Comparison of ENCODE assay signal across 31 cellular contexts in the genomic region with DNA sequence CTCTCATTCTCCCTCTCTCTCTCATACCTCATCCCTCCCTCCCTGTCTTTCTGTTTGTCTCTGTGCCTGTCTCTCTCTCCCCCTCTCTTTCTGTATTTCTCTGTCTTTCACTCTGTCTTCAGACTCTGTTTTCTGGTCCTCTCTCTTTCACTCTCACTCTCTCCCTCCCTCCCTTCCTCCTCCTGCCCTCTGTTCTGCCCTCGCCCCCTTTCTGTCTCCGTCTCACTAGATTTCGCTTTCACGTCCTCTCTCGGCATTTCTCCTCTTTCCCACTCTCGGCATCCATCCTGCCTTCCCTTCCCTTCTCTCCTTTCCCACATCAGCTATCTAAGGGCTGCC.
"Had no signal": no experiment of that assay in that cellular context is flagged by ENCODE, and none has a peak within 500 bp of the region (broad histone marks: within the 10 kb centered on the region; RNA-seq: fewer than 3 reads in every experiment).

No MANE protein-coding gene starts in this region.

- H3K79me2 ChIP-seq: hepatocyte had no signal

- H3K27ac Mint-ChIP-seq: activated naive CD4-positive, alpha-beta T cell treated with anti-CD3 and anti-CD28 coated beads for 36 hours; activated naive CD8-positive, alpha-beta T cell treated with anti-CD3 and anti-CD28 coated beads for 36 hours; activated T-helper 1 cell treated with anti-CD3 and anti-CD28 coated beads, Interleukin-12 subunit alpha, Interleukin-12 subunit beta, Interleukin-2, Interleukin-4 antibody, amounts not matched to agents 30 ng/mL and 10 ng/mL and 1 ng/mL, durations not matched to agents 14 hours and 24 hours and 36 hours; memory B cell; natural killer cell; progenitor cell of endocrine pancreas; stimulated activated naive CD8-positive, alpha-beta T cell treated with anti-CD3 and anti-CD28 coated beads, Interleukin-15, Interleukin-2, amounts not matched to agents 100 ng/mL and 50 ng/mL, for 24 hours; T-helper 2 cell treated with Interferon-gamma antibody and Interleukin-4, amounts not matched to agents 5 μg/mL and 100 μg/mL, for 36 hours had no signal

- DNase-seq: activated CD4-positive, alpha-beta T cell treated with anti-CD3 and anti-CD28 coated beads for 4 hours; activated CD4-positive, alpha-beta T cell treated with anti-CD3 and anti-CD28 coated beads, Interleukin-2, amount 50 U/mL, for 4 hours; activated CD8-positive, alpha-beta memory T cell treated with anti-CD3 and anti-CD28 coated beads, Interleukin-2, amount 50 U/mL, for 4 hours; activated effector memory CD4-positive, alpha-beta T cell treated with anti-CD3 and anti-CD28 coated beads, Interleukin-2, amount 50 U/mL, for 16 hours; activated naive CD4-positive, alpha-beta T cell treated with anti-CD3 and anti-CD28 coated beads for 36 hours; activated naive CD8-positive, alpha-beta T cell treated with anti-CD3 and anti-CD28 coated beads for 36 hours; activated T-cell treated with anti-CD3 and anti-CD28 coated beads, Interleukin-2, amount 50 U/mL, for 1 hour; adrenal gland; aorta; body of pancreas; cerebellar nuclear complex; effector memory CD8-positive, alpha-beta T cell; erythroblast; gastrocnemius medialis; natural killer cell; ovary; right lobe of liver; stimulated activated CD4-positive, alpha-beta T cell treated with anti-CD3 and anti-CD28 coated beads, Interleukin-4, amount 100 ng/mL, for 1 hour; T-helper 1 cell; trophoblast cell had no signal

- H2AFZ ChIP-seq: hepatocyte had no signal

- ATAC-seq: body of pancreas; effector memory CD8-positive, alpha-beta T cell; gastrocnemius medialis; natural killer cell; right lobe of liver had no signal

- H3K27me3 ChIP-seq: body of pancreas, cardiac muscle cell, hepatocyte, neutrophil, ovary, right lobe of liver had no signal

- H3K27me3 Mint-ChIP-seq: progenitor cell of endocrine pancreas had no signal

- H3K4me3 Mint-ChIP-seq: activated naive CD4-positive, alpha-beta T cell treated with anti-CD3 and anti-CD28 coated beads for 36 hours; activated naive CD8-positive, alpha-beta T cell treated with anti-CD3 and anti-CD28 coated beads for 36 hours; activated T-helper 1 cell treated with anti-CD3 and anti-CD28 coated beads, Interleukin-12 subunit alpha, Interleukin-12 subunit beta, Interleukin-2, Interleukin-4 antibody, amounts not matched to agents 30 ng/mL and 10 ng/mL and 1 ng/mL, durations not matched to agents 14 hours and 24 hours and 36 hours; effector memory CD8-positive, alpha-beta T cell; memory B cell; natural killer cell; stimulated activated naive CD8-positive, alpha-beta T cell treated with anti-CD3 and anti-CD28 coated beads, Interleukin-15, Interleukin-2, amounts not matched to agents 100 ng/mL and 50 ng/mL, for 24 hours; T-helper 2 cell treated with Interferon-gamma antibody and Interleukin-4, amounts not matched to agents 5 μg/mL and 100 μg/mL, for 36 hours had no signal

- H3K9me3 Mint-ChIP-seq: activated naive CD4-positive, alpha-beta T cell treated with anti-CD3 and anti-CD28 coated beads for 36 hours; activated naive CD8-positive, alpha-beta T cell treated with anti-CD3 and anti-CD28 coated beads for 36 hours; activated T-helper 1 cell treated with anti-CD3 and anti-CD28 coated beads, Interleukin-12 subunit alpha, Interleukin-12 subunit beta, Interleukin-2, Interleukin-4 antibody, amounts not matched to agents 30 ng/mL and 10 ng/mL and 1 ng/mL, durations not matched to agents 14 hours and 24 hours and 36 hours; natural killer cell; stimulated activated naive CD8-positive, alpha-beta T cell treated with anti-CD3 and anti-CD28 coated beads, Interleukin-15, Interleukin-2, amounts not matched to agents 100 ng/mL and 50 ng/mL, for 24 hours; T-helper 2 cell treated with Interferon-gamma antibody and Interleukin-4, amounts not matched to agents 5 μg/mL and 100 μg/mL, for 36 hours had no signal

- H3K36me3 ChIP-seq: adrenal gland, cardiac muscle cell, gastrocnemius medialis, neutrophil, ovary, right lobe of liver, thoracic aorta had no signal

- H3K27ac ChIP-seq: adrenal gland, body of pancreas, cardiac muscle cell, coronary artery, gastrocnemius medialis, hepatocyte, neutrophil, ovary, right lobe of liver, thoracic aorta had no signal

- H3K4me2 ChIP-seq: hepatocyte had no signal

- H3K9me3 ChIP-seq: adrenal gland, body of pancreas, gastrocnemius medialis, neutrophil, ovary, right lobe of liver, thoracic aorta had no signal

- FAIRE-seq: urothelium cell line had no signal

- H3K4me1 Mint-ChIP-seq: natural killer cell had no signal

- H3K36me3 Mint-ChIP-seq: activated naive CD8-positive, alpha-beta T cell treated with anti-CD3 and anti-CD28 coated beads for 36 hours; natural killer cell had no signal

- H3K4me3 ChIP-seq: adrenal gland, body of pancreas, cardiac muscle cell, coronary artery, gastrocnemius medialis, hepatocyte, ovary, right lobe of liver, thoracic aorta had no signal

- H3K4me1 ChIP-seq: adrenal gland, gastrocnemius medialis, right lobe of liver had no signal
